Comparison of ENCODE assay signal across 8 cellular contexts in the genomic region with DNA sequence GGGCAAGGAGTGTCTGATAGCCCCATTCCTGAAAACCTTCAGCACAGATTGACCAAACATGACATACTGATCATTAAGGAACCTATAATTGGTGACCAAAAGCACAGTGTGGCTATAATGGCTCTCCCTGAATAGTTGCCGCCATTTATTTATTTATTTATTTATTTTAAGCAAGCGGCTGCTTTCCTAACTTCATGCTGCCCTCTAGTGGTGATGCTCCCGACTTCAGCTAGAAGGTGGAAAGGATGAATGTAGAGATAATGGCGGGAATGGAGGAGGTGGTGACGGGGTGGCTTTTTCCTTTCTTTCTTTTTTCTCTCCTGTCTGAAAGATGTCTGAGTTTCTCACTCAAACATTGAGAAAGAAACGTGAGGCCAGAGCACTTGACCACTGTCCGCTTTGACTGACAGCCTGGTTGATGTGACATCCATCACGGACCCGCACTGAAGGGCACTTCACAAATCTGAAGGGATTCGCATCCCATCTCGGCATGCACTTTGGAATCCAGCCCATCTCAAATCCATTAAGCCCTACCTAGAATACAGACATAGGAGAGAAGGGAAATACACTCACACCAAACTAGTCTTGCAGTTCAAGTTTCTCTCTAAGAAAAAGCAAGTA.
DNase-seq lines count a peak whose midpoint lies in the region; ATAC-seq, FAIRE-seq and TF ChIP-seq lines count a peak whose summit lies in the region.

No MANE protein-coding gene starts in this region.

- peak; percentile 25 for FAIRE-seq in TTC549 (lab: Jason Lieb, UNC)

- DNase-seq in NCI-H2029 (lab: John Stamatoyannopoulos, UW) (peak; percentile 56), cerebellum (ENCODE audit: low spot score) (peak; percentile 65), kidney epithelial cell (ENCODE audit: low read depth) (peak; percentile 32), 8988T (no peak)
- peak; percentile 24 for DNase-seq in stimulated activated CD4-positive, alpha-beta T cell treated with anti-CD3 and anti-CD28 coated beads, Interleukin-4, amount 100 ng/mL, for 1 hour

- H3K27me3 ChIP-seq in kidney epithelial cell (ENCODE audit: control insufficient read depth, insufficient read depth, low read length) = no peaks in the 10 kb centered on the region

- H3K4me3 ChIP-seq in kidney epithelial cell (ENCODE audit: low read depth, low read length) = no peak overlapping the region

- H3K36me3 ChIP-seq in kidney epithelial cell (ENCODE audit: control insufficient read depth, insufficient read depth, low read length) = no peaks in the 10 kb centered on the region

- TF ChIP-seq CTCF in GM12872 (IDR thresholded peaks at IDR 0.05; ENCODE audit: insufficient read depth, low read depth, low read length) (peak; percentile 72), kidney epithelial cell (IDR thresholded peaks at IDR 0.05; ENCODE audit: insufficient read depth, low read length, poor library complexity, severe bottlenecking) (peak; percentile 72)

- peak; percentile 73 for ATAC-seq in HG02798 (IDR thresholded peaks at IDR 0.05; ENCODE audit: poor library complexity, unreplicated experiment)
